Comparison of ENCODE assay signal across 19 cellular contexts in the genomic region with DNA sequence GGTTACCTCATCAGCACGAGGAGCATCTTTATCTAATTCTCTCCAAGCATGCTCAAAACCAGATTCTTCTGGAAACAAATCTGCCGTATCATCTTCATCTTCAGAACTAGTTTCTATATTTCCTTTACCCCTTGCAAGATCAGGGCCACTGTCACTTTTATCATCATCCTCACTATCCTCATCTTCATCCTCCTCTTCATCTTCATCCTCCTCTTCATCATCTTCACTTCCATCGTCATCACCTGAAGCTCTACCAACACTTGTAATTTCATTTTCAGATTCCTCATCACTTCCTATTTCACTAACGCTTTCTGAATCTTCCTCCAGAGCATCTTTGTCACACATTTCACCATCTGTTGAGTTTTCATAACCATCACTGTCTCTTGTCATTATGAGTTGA. TPM values are rescaled to one million over a fixed set of nuclear protein-coding genes. Genes with fewer than 3 reads are reported as not detected.
DNase-seq lines count a peak whose midpoint lies in the region; ATAC-seq and TF ChIP-seq lines count a peak whose summit lies in the region.
"Had no signal": no experiment of that assay in that cellular context is flagged by ENCODE, and none has a peak within 500 bp of the region (broad histone marks: within the 10 kb centered on the region; RNA-seq: fewer than 3 reads in every experiment).

No MANE protein-coding gene starts in this region.

- no peak overlapping the region for H2AFZ ChIP-seq in mammary epithelial cell (ENCODE audit: low read depth, low read length)

- no peaks in the 10 kb centered on the region for H3K27me3 ChIP-seq in mammary epithelial cell (ENCODE audit: insufficient read depth, low read length)

- no peaks in the 10 kb centered on the region for H3K27me3 Mint-ChIP-seq in activated CD4-positive, alpha-beta T cell treated with anti-CD3 and anti-CD28 coated beads, Interleukin-2, amount 10 ng/mL, durations not matched to agents 7 days and 5 days
- H3K27me3 Mint-ChIP-seq in stimulated activated naive CD8-positive, alpha-beta T cell treated with anti-CD3 and anti-CD28 coated beads, Interleukin-15, Interleukin-2, amounts not matched to agents 100 ng/mL and 50 ng/mL, for 24 hours = no peaks in the 10 kb centered on the region

- H3K4me1 Mint-ChIP-seq in activated CD4-positive, alpha-beta T cell treated with anti-CD3 and anti-CD28 coated beads, Interleukin-2, amount 10 ng/mL, durations not matched to agents 7 days and 5 days = peaks cover 23% of the 10 kb centered on the region
- H3K4me1 Mint-ChIP-seq in stimulated activated naive CD8-positive, alpha-beta T cell treated with anti-CD3 and anti-CD28 coated beads, Interleukin-15, Interleukin-2, amounts not matched to agents 100 ng/mL and 50 ng/mL, for 24 hours (ENCODE audit: low read depth) = peaks cover 34% of the 10 kb centered on the region

- 82% methylated on average over 4 of the region's 4 CpGs for WGBS in mammary epithelial cell (ENCODE audit: low coverage, missing lambda C conversion rate)

- peaks cover 3% of the 10 kb centered on the region for H4K20me1 ChIP-seq in mammary epithelial cell (ENCODE audit: insufficient read depth, low read length)

- H3K9me3 Mint-ChIP-seq in activated CD4-positive, alpha-beta T cell treated with anti-CD3 and anti-CD28 coated beads, Interleukin-2, amount 10 ng/mL, durations not matched to agents 7 days and 5 days = no peaks in the 10 kb centered on the region
- H3K9me3 Mint-ChIP-seq in stimulated activated naive CD8-positive, alpha-beta T cell treated with anti-CD3 and anti-CD28 coated beads, Interleukin-15, Interleukin-2, amounts not matched to agents 100 ng/mL and 50 ng/mL, for 24 hours = no peaks in the 10 kb centered on the region
- H3K9me3 Mint-ChIP-seq: HFFc6 had no signal

- H3K9me3 ChIP-seq in mammary epithelial cell (replicated peaks; ENCODE audit: insufficient read depth, low read length) = no peaks in the 10 kb centered on the region

- H3K36me3 Mint-ChIP-seq in activated CD4-positive, alpha-beta T cell treated with anti-CD3 and anti-CD28 coated beads, Interleukin-2, amount 10 ng/mL, durations not matched to agents 7 days and 5 days (ENCODE audit: low read depth) = peaks cover 46% of the 10 kb centered on the region
- peaks cover 76% of the 10 kb centered on the region for H3K36me3 Mint-ChIP-seq in stimulated activated naive CD8-positive, alpha-beta T cell treated with anti-CD3 and anti-CD28 coated beads, Interleukin-15, Interleukin-2, amounts not matched to agents 100 ng/mL and 50 ng/mL, for 24 hours (ENCODE audit: low read depth)

- H3K9ac ChIP-seq in mammary epithelial cell (ENCODE audit: insufficient read depth, low read length) = no peak overlapping the region

- ATAC-seq in stimulated activated naive CD8-positive, alpha-beta T cell treated with anti-CD3 and anti-CD28 coated beads, Interleukin-15, Interleukin-2, amounts not matched to agents 100 U/mL and 50 U/mL, for 24 hours = no peak
- ATAC-seq in HG03520 (IDR thresholded peaks at IDR 0.05; ENCODE audit: unreplicated experiment) = no peak

- in situ Hi-C loops in mammary epithelial cell (cut with MboI; ENCODE audit: low sequenced_read_pairs in 2 of 2) = no loop called here

- POLR2A ChIA-PET in activated CD4-positive, alpha-beta T cell treated with anti-CD3 and anti-CD28 coated beads, Interleukin-2, amount 10 ng/mL, durations not matched to agents 7 days and 5 days (lab: Charles Lee) = no interaction called here

- peaks cover 44% of the 10 kb centered on the region for H3K36me3 ChIP-seq in mammary epithelial cell (ENCODE audit: insufficient read depth, low read length)

- H3K79me2 ChIP-seq in mammary epithelial cell (ENCODE audit: insufficient read depth, low read length) = peaks cover 31% of the 10 kb centered on the region

- TF ChIP-seq CTCF in mammary epithelial cell (conservative IDR thresholded peaks at IDR 0.05 in 1 of 2, IDR thresholded peaks at IDR 0.05 in 1 of 2; ENCODE audit: extremely low read depth in 1 of 2, insufficient read depth in 1 of 2, low read depth in 1 of 2, low read length in 2 of 2) = no peak

- intact Hi-C loops in mammary epithelial cell (cut with micrococcal nuclease) = loop anchor here (10.0 kb wide), 1 partner anchor 231 kb away; no protein-coding TSS in a partner anchor

- BruUV-seq in mammary epithelial cell (replicated peaks; lab: Mats Ljungman, UMichigan) = TSS peak; percentile 68

- H3K4me3 ChIP-seq in mammary epithelial cell (replicated peaks in 1 of 3; ENCODE audit: insufficient read depth in 1 of 3, low read depth in 2 of 3, low read length in 3 of 3) = no peak overlapping the region

- no peaks in the 10 kb centered on the region for H3K4me1 ChIP-seq in mammary epithelial cell (ENCODE audit: insufficient read depth, low read length)

- CTCF ChIA-PET in activated CD4-positive, alpha-beta T cell treated with anti-CD3 and anti-CD28 coated beads, Interleukin-2, amount 10 ng/mL, durations not matched to agents 7 days and 5 days (lab: Charles Lee) = no interaction called here
- CTCF ChIA-PET in mammary epithelial cell (lab: Charles Lee; ENCODE audit: low non-redundant PET) = no interaction called here

- H3K27ac Mint-ChIP-seq in activated CD4-positive, alpha-beta T cell treated with anti-CD3 and anti-CD28 coated beads, Interleukin-2, amount 10 ng/mL, durations not matched to agents 7 days and 5 days = peak overlapping the region; percentile 6
- H3K27ac Mint-ChIP-seq in stimulated activated naive CD8-positive, alpha-beta T cell treated with anti-CD3 and anti-CD28 coated beads, Interleukin-15, Interleukin-2, amounts not matched to agents 100 ng/mL and 50 ng/mL, for 24 hours = peak overlapping the region; percentile 47
- H3K27ac Mint-ChIP-seq: HFFc6 had no signal

- H3K4me3 Mint-ChIP-seq in activated CD4-positive, alpha-beta T cell treated with anti-CD3 and anti-CD28 coated beads, Interleukin-2, amount 10 ng/mL, durations not matched to agents 7 days and 5 days = no peak overlapping the region
- H3K4me3 Mint-ChIP-seq in stimulated activated naive CD8-positive, alpha-beta T cell treated with anti-CD3 and anti-CD28 coated beads, Interleukin-15, Interleukin-2, amounts not matched to agents 100 ng/mL and 50 ng/mL, for 24 hours = no peak overlapping the region
- H3K4me3 Mint-ChIP-seq: HFFc6 had no signal

- no peak overlapping the region for H3K27ac ChIP-seq in mammary epithelial cell (ENCODE audit: insufficient read depth, low read depth, low read length)

- no peak for DNase-seq in activated CD4-positive, alpha-beta T cell treated with anti-CD3 and anti-CD28 coated beads, Interleukin-2, amount 10 ng/mL, durations not matched to agents 7 days and 5 days
- DNase-seq in activated CD4-positive, alpha-beta T cell treated with anti-CD3 and anti-CD28 coated beads for 4 hours = no peak
- DNase-seq in stimulated activated naive CD8-positive, alpha-beta T cell treated with anti-CD3 and anti-CD28 coated beads, Interleukin-15, Interleukin-2, amounts not matched to agents 100 U/mL and 50 U/mL, for 24 hours = no peak
- DNase-seq in mammary epithelial cell = no peak
- no peak for DNase-seq in NCI-H2171 treated with DMSO at 0.1 percent for 48 hours (lab: John Stamatoyannopoulos, UW)
- no peak for DNase-seq in AML-193 (lab: John Stamatoyannopoulos, UW)
- DNase-seq: C1 segment of cervical spinal cord, DMS79 treated with DMSO at 0.1 percent for 48 hours, HFFc6, KG1, NCI-H1417, NCI-H187, NCI-H2107, NCI-H226, NCI-H524, NCI-H82, SHP77 had no signal

- dilution Hi-C loops in mammary epithelial cell (cut with HindIII; ENCODE audit: low sequenced_read_pairs) = no loop called here

- no peak overlapping the region for H3K4me2 ChIP-seq in mammary epithelial cell (ENCODE audit: insufficient read depth, low read depth, low read length)

RNA-seq across cellular contexts. Expression of gene ESF1, which starts 8.9 kb away (rescaled TPM):
- total RNA-seq in activated CD4-positive, alpha-beta T cell treated with anti-CD3 and anti-CD28 coated beads, Interleukin-2, amount 10 ng/mL, durations not matched to agents 7 days and 5 days = 10 to 100 TPM; 12.4 to 12.7 TPM
- 10 to 100 TPM in 1 of 2 donors, 1 to 10 TPM in 1; 6.7 to 16.2 TPM for total RNA-seq in mammary epithelial cell
- 2.7 TPM for polyA plus RNA-seq in mammary epithelial cell
- 0.72 TPM for polyA minus RNA-seq in mammary epithelial cell

RNA-seq across cellular contexts. Expression of gene NDUFAF5, which starts 9.0 kb away (rescaled TPM):
- 10 to 100 TPM; 21.2 to 25.4 TPM for total RNA-seq in activated CD4-positive, alpha-beta T cell treated with anti-CD3 and anti-CD28 coated beads, Interleukin-2, amount 10 ng/mL, durations not matched to agents 7 days and 5 days
- 10 to 100 TPM; 10.8 to 34.7 TPM for total RNA-seq in mammary epithelial cell
- 10.8 TPM for polyA plus RNA-seq in mammary epithelial cell
- polyA minus RNA-seq in mammary epithelial cell = 19.1 TPM
